In genomic region chr19:7920520-7921301, GRCh38 we compare ENCODE assay signal across 1 cellular context.
A peak's percentile ranks its signal among the peaks of the same experiment; 100 is the strongest.
TF ChIP-seq lines count a peak whose summit lies in the region.

No MANE protein-coding gene starts in this region.

TF ChIP-seq in K562, 482 proteins besides CTCF, POLR2A, EP300 and RAD21 (continues in another document):
- TF ChIP-seq ZNF212 (CRISPR knock-in tag; IDR thresholded peaks at IDR 0.05): no peak
- TF ChIP-seq ATF6 (CRISPR knock-in tag; IDR thresholded peaks at IDR 0.05): no peak
- TF ChIP-seq BCOR (IDR thresholded peaks at IDR 0.05): peak; percentile 64
- TF ChIP-seq TAF1 (IDR thresholded peaks at IDR 0.05; ENCODE audit: control insufficient read depth, extremely low read depth, insufficient read depth, low read length, severe bottlenecking): peak; percentile 61
- no peak for TF ChIP-seq ZBTB1 (CRISPR knock-in tag; IDR thresholded peaks at IDR 0.05; ENCODE audit: borderline replicate concordance, low read depth)
- 0 out of 2 replicates have a peak, but pooled peaks have one; percentile 16 for TF ChIP-seq E2F3 (CRISPR knock-in tag; IDR thresholded peaks at IDR 0.05)
- 0 out of 2 replicates have a peak, but pooled peaks have one; percentile 66 for TF ChIP-seq E2F1 (CRISPR knock-in tag; IDR thresholded peaks at IDR 0.05)
- TF ChIP-seq PTBP1 (IDR thresholded peaks at IDR 0.05; ENCODE audit: low read depth, low read length): no peak
- TF ChIP-seq TFAP4 (CRISPR knock-in tag; IDR thresholded peaks at IDR 0.05; ENCODE audit: borderline replicate concordance): peak; percentile 39; the same call in 1 of the 2 replicates
- no peak for TF ChIP-seq ZSCAN32 (CRISPR knock-in tag; IDR thresholded peaks at IDR 0.05)
- peak; percentile 11; the same call in 1 of the 2 replicates for TF ChIP-seq ATF7 (IDR thresholded peaks at IDR 0.05)
- TF ChIP-seq HDGF (IDR thresholded peaks at IDR 0.05): peak; percentile 72; the same call in 1 of the 2 replicates
- no peak for TF ChIP-seq KLF1 (tag; IDR thresholded peaks at IDR 0.05)
- TF ChIP-seq ZC3H11A (IDR thresholded peaks at IDR 0.05; ENCODE audit: low read depth, low read length): no peak
- no peak for TF ChIP-seq KDM1A (IDR thresholded peaks at IDR 0.05)
- no peak for TF ChIP-seq RBM22 (IDR thresholded peaks at IDR 0.05; ENCODE audit: low read depth, low read length, poor library complexity, severe bottlenecking)
- peak; percentile 74; the same call in 1 of the 2 replicates for TF ChIP-seq KDM2B (CRISPR knock-in tag; IDR thresholded peaks at IDR 0.05)
- 0 out of 2 replicates have a peak, but pooled peaks have one; percentile 35 for TF ChIP-seq SMAD4 (CRISPR knock-in tag; conservative IDR thresholded peaks at IDR 0.05)
- TF ChIP-seq HDAC6 (IDR thresholded peaks at IDR 0.05; ENCODE audit: low read depth, low read length): no peak
- TF ChIP-seq NR1H2 (CRISPR knock-in tag; IDR thresholded peaks at IDR 0.05): no peak
- no peak for TF ChIP-seq ZNF431 (CRISPR knock-in tag; IDR thresholded peaks at IDR 0.05)
- peak; percentile 96 for TF ChIP-seq HNRNPUL1 (IDR thresholded peaks at IDR 0.05; ENCODE audit: low read length)
- TF ChIP-seq ELF1 (tag; IDR thresholded peaks at IDR 0.05): no peak
- no peak for TF ChIP-seq ZNF77 (CRISPR knock-in tag; IDR thresholded peaks at IDR 0.05)
- no peak for TF ChIP-seq MCM2 (IDR thresholded peaks at IDR 0.05; ENCODE audit: low read depth)
- no peak for TF ChIP-seq NCOR1 (IDR thresholded peaks at IDR 0.05)
- no peak for TF ChIP-seq FOXK2 (conservative IDR thresholded peaks at IDR 0.05 in 1 of 2, IDR thresholded peaks at IDR 0.05 in 1 of 2; ENCODE audit: low read depth in 2 of 2)
- TF ChIP-seq CBX8 (IDR thresholded peaks at IDR 0.05; ENCODE audit: borderline replicate concordance, extremely low read depth, low read depth, low read length, poor library complexity, severe bottlenecking): no peak
- TF ChIP-seq NRF1 (conservative IDR thresholded peaks at IDR 0.05 in 1 of 2, IDR thresholded peaks at IDR 0.05 in 1 of 2): peak; percentile 38 to 53; a peak in 3 of 4 replicates
- no peak for TF ChIP-seq C11orf30 (IDR thresholded peaks at IDR 0.05; ENCODE audit: low read depth)
- TF ChIP-seq PATZ1 (CRISPR knock-in tag; IDR thresholded peaks at IDR 0.05; ENCODE audit: borderline replicate concordance): no peak
- peak; percentile 55; the same call in 1 of the 2 replicates for TF ChIP-seq KLF16 (IDR thresholded peaks at IDR 0.05)
- TF ChIP-seq ZNF134 (CRISPR knock-in tag; conservative IDR thresholded peaks at IDR 0.05): no peak
- no peak for TF ChIP-seq NEUROD1 (IDR thresholded peaks at IDR 0.05; ENCODE audit: borderline replicate concordance, low read depth, low read length, partially characterized antibody)
- TF ChIP-seq ZNF282 (CRISPR knock-in tag; IDR thresholded peaks at IDR 0.05): no peak
- TF ChIP-seq TRIM25 (IDR thresholded peaks at IDR 0.05; ENCODE audit: borderline replicate concordance): no peak
- no peak for TF ChIP-seq RFX1 (IDR thresholded peaks at IDR 0.05)
- peak; percentile 66 for TF ChIP-seq L3MBTL2 (IDR thresholded peaks at IDR 0.05)
- TF ChIP-seq ZNF197 (CRISPR knock-in tag; IDR thresholded peaks at IDR 0.05; ENCODE audit: low read depth): no peak
- TF ChIP-seq SUPT5H (IDR thresholded peaks at IDR 0.05): peak; percentile 73
- TF ChIP-seq ZEB2 (IDR thresholded peaks at IDR 0.05): no peak
- TF ChIP-seq ZBTB40 (IDR thresholded peaks at IDR 0.05): peak; percentile 65
- TF ChIP-seq ZBTB40 (CRISPR knock-in tag; IDR thresholded peaks at IDR 0.05): no peak
- no peak for TF ChIP-seq ETV6 (IDR thresholded peaks at IDR 0.05; ENCODE audit: borderline replicate concordance in 1 of 2, low read depth in 2 of 2, low read length in 1 of 2)
- no peak for TF ChIP-seq ETV6 (CRISPR knock-in tag; IDR thresholded peaks at IDR 0.05; ENCODE audit: borderline replicate concordance)
- no peak for TF ChIP-seq ZNF41 (CRISPR knock-in tag; conservative IDR thresholded peaks at IDR 0.05)
- no peak for TF ChIP-seq BRF2 (IDR thresholded peaks at IDR 0.05; ENCODE audit: borderline replicate concordance, insufficient read depth, insufficient read length)
- no peak; the same call in 1 of the 2 replicates for TF ChIP-seq TCF3 (CRISPR knock-in tag; IDR thresholded peaks at IDR 0.05)
- no peak for TF ChIP-seq KLF10 (CRISPR knock-in tag; IDR thresholded peaks at IDR 0.05)
- no peak for TF ChIP-seq PYGO2 (tag; IDR thresholded peaks at IDR 0.05)
- no peak for TF ChIP-seq ZBTB8A (IDR thresholded peaks at IDR 0.05; ENCODE audit: partially characterized antibody)
- TF ChIP-seq CREM (IDR thresholded peaks at IDR 0.05; ENCODE audit: low read depth): peak; percentile 38
